7 cellular contexts compared by ENCODE assay signal in the genomic region with DNA sequence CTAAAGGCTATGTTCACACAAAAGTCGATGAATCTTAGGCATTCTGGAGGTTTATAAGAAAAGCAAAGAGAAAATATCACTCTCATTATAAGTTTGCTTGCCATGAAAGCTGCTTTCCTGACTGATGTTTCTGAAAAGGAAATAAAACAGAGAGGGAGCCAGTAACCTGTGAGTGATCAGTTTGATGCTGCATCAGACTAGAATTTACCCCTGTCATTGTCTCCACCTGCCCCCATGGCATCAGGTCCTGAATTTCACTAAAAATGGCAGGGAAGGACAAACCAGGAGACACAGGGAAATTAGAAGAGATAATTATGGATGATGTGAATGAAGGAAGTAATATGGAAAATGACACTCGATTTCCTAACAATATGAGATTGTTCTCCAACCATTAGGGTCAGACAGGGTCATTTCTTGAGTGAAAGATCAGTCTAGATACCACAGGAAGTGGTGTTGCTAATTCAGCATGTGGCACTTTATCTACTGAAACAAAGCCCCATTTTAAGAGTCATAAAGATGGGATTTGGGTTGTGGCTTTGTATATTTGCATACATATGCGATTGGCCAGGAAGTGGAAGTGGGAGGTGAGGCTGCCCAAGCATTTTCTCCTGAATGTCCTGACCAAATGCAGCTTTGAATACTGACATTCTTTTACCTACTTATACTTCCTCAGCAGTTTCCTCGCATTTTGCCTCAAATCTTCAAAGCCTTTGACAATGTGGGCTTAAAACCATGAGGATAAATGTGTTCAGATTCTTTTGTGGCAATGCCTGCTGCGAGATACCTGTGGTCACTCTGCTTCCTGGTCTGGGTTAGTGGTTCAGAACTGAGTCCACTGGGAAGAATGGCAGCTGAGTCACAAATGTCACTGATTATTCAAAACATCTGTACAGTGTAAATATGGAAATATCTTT. TPM values are rescaled to one million over a fixed set of nuclear protein-coding genes. Genes with fewer than 3 reads are reported as not detected.
DNase-seq lines count a peak whose midpoint lies in the region; ATAC-seq and TF ChIP-seq lines count a peak whose summit lies in the region.

No MANE protein-coding gene starts in this region.

- no peak overlapping the region for H3K9ac ChIP-seq in OCI-LY3 (ENCODE audit: low read length)

- peaks cover 43% of the 10 kb centered on the region for H3K4me1 Mint-ChIP-seq in neural crest cell

- peaks cover 8% of the 10 kb centered on the region for H3K4me1 ChIP-seq in OCI-LY3 (ENCODE audit: low read length)

- H4K20me1 ChIP-seq in OCI-LY3 (ENCODE audit: insufficient read depth, low read length), result no peaks in the 10 kb centered on the region

- H3K9me3 Mint-ChIP-seq in neural crest cell, result peaks cover 5% of the 10 kb centered on the region

- peak overlapping the region; percentile 33 for H3K4me3 Mint-ChIP-seq in neural crest cell

- H3K36me3 Mint-ChIP-seq in neural crest cell (ENCODE audit: low read depth), result peaks cover 5% of the 10 kb centered on the region

- no peaks in the 10 kb centered on the region for H3K79me2 ChIP-seq in OCI-LY3 (ENCODE audit: low read length)

- no peak overlapping the region for H3K4me3 ChIP-seq in OCI-LY3 (ENCODE audit: low read length)

- no peak for TF ChIP-seq CTCF in OCI-LY3 (IDR thresholded peaks at IDR 0.05; ENCODE audit: low read depth, low read length)
- no peak for TF ChIP-seq CTCF in neural crest cell (conservative IDR thresholded peaks at IDR 0.05)

- H3K36me3 ChIP-seq in OCI-LY3 (replicated peaks; ENCODE audit: low read depth, low read length), result no peaks in the 10 kb centered on the region

- H3K27ac Mint-ChIP-seq in neural crest cell (ENCODE audit: unreplicated experiment), result peak overlapping the region; percentile 89

- H2AFZ ChIP-seq in OCI-LY3 (ENCODE audit: low read depth, low read length), result peak overlapping the region; percentile 36; the same call in 1 of the 2 replicates

- ATAC-seq in GM19035 (IDR thresholded peaks at IDR 0.05; ENCODE audit: unreplicated experiment), result peak; percentile 86
- ATAC-seq in HG02852 (IDR thresholded peaks at IDR 0.05; ENCODE audit: unreplicated experiment), result peak; percentile 97

- no peak overlapping the region for H3K27ac ChIP-seq in OCI-LY3 (ENCODE audit: low read length)

- no peaks in the 10 kb centered on the region for H3K27me3 Mint-ChIP-seq in neural crest cell (ENCODE audit: low read depth)

- no peak overlapping the region for H3K4me2 ChIP-seq in OCI-LY3 (ENCODE audit: low read length)

- H3K9me3 ChIP-seq in OCI-LY3 (ENCODE audit: insufficient read depth, low read length), result no peaks in the 10 kb centered on the region

- H3K27me3 ChIP-seq in OCI-LY3 (ENCODE audit: low read depth, low read length), result no peaks in the 10 kb centered on the region

- DNase-seq in neural crest cell (ENCODE audit: low read depth, low spot score) (no peak), NCI-H187 (lab: John Stamatoyannopoulos, UW) (no peak), Ammon's horn (ENCODE audit: low spot score) (no peak)
- no peak for DNase-seq in stimulated activated naive CD4-positive, alpha-beta T cell (lab: John Stamatoyannopoulos, UW)

RNA-seq across cellular contexts. Expression of a gene that starts 29.7 kb away (rescaled TPM):
- total RNA-seq in neural crest cell, result 90.2 and 96.1 TPM in 2 replicates
